ENCODE assay signal across 8 cellular contexts in the genomic region with DNA sequence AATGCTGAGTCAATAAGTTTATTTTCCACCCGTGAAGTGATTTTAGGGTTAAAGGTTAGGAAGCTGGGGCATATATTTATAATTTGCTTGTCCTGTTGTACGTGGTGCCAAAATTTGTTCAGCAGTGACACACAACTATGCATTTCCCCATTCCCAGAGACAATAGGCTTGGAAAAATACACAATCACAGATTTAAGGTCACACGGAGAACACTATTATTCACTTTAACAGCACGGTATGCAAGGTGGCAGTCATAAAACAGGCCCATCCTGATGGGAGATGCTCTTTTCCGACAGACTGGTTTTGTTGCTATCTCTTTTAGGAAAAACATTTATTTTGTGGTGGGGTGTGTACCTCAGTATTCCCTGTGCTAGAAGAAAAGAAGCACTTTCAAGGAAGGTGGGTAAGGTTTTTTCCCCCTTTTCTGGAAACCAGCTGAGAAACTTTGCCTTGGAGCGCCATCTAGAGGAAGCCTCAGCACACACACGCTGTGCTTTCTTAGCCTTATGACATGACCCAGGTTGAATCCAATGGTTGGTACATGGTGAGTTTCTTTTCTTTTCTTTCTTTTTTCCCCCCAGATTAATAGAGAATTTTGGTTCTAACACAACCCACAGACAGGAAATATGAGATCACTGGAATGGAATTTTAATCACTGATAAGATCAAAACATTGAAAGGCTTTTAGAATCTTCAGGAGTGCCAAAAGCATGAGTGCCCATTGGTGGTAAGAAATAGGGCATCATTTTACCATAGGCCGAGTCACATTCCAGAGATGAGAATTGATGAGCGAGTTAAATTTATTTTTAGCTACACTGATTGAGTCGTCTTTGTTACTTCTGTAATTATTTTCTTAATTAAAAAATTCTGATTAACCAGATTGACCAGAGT.
DNase-seq lines count a peak whose midpoint lies in the region; ATAC-seq and TF ChIP-seq lines count a peak whose summit lies in the region.

No MANE protein-coding gene starts in this region.

- H3K4me3 Mint-ChIP-seq in nephron progenitor cell: peak overlapping the region; percentile 0
- H3K4me3 Mint-ChIP-seq in type B pancreatic cell: peak overlapping the region; percentile 59

- in situ Hi-C loops in G401 (cut with HindIII; ENCODE audit: low sequenced_read_pairs): no loop called here

- DNase-seq in G401 (ENCODE audit: low spot score) (peak; percentile 75), NCI-H446 treated with DMSO at 0.1 percent for 48 hours (lab: John Stamatoyannopoulos, UW) (peak; percentile 36), fibroblast of gingiva (ENCODE audit: low read depth) (peak; percentile 15), nephron progenitor cell (peak; percentile 74), type B pancreatic cell (ENCODE audit: extremely low spot score, unreplicated experiment) (no peak)
- DNase-seq in activated CD8-positive, alpha-beta memory T cell treated with anti-CD3 and anti-CD28 coated beads for 48 hours (ENCODE audit: low read depth in 2 of 3, low spot score in 2 of 3): peak; percentile 3 to 19 (median 4)

- ATAC-seq in HG02973 (IDR thresholded peaks at IDR 0.05; ENCODE audit: unreplicated experiment): peak; percentile 71
- no peak for ATAC-seq in GM19467 (IDR thresholded peaks at IDR 0.05; ENCODE audit: unreplicated experiment)

- peaks cover 3% of the 10 kb centered on the region for H3K27me3 Mint-ChIP-seq in nephron progenitor cell (ENCODE audit: low read depth, poor library complexity)
- H3K27me3 Mint-ChIP-seq in type B pancreatic cell: no peaks in the 10 kb centered on the region

- H3K9me3 Mint-ChIP-seq in nephron progenitor cell (no peaks in the 10 kb centered on the region), type B pancreatic cell (peaks cover 4% of the 10 kb centered on the region)

- no peaks in the 10 kb centered on the region for H3K36me3 Mint-ChIP-seq in nephron progenitor cell (ENCODE audit: low read depth)
- no peaks in the 10 kb centered on the region for H3K36me3 Mint-ChIP-seq in type B pancreatic cell

- TF ChIP-seq CTCF in nephron progenitor cell (IDR thresholded peaks at IDR 0.05): peak; percentile 94
- TF ChIP-seq CTCF in type B pancreatic cell (conservative IDR thresholded peaks at IDR 0.05): peak; percentile 98

- H3K27ac Mint-ChIP-seq in nephron progenitor cell: no peak overlapping the region
- peak overlapping the region; percentile 78 for H3K27ac Mint-ChIP-seq in type B pancreatic cell

- peaks cover 76% of the 10 kb centered on the region for H3K4me1 Mint-ChIP-seq in nephron progenitor cell
- H3K4me1 Mint-ChIP-seq in type B pancreatic cell (ENCODE audit: unreplicated experiment): peaks cover 47% of the 10 kb centered on the region
